ENCODE assay signal across 9 cellular contexts in the genomic region with DNA sequence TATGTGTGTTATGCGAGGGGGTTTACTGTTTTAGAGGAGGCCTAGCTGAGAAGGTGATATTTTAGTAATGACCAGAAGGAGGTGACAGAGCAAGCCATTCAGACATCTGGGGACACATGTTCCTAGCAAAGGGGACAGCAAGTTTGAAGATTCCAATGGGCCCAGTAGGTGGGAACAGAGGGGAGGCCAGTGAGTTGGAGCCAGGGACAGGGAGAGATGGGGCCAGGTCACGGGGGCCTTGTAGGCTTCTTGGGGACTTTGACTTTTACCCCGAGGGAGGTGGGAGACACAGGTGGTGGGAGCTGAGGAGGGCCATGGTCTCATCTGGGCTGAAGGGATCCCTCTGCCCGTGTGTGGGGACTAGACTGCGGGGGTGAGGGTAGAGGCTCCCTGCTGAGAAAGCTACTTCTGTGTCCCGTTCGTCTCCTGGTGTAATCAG.
DNase-seq lines count a peak whose midpoint lies in the region; ATAC-seq and TF ChIP-seq lines count a peak whose summit lies in the region.
"Had no signal": no experiment of that assay in that cellular context is flagged by ENCODE, and none has a peak within 500 bp of the region (broad histone marks: within the 10 kb centered on the region; RNA-seq: fewer than 3 reads in every experiment).

No MANE protein-coding gene starts in this region.

- no peak overlapping the region for H3K4me3 Mint-ChIP-seq in neural crest cell
- no peak overlapping the region for H3K4me3 Mint-ChIP-seq in CD4-positive, alpha-beta memory T cell
- H3K4me3 Mint-ChIP-seq in activated CD4-positive, alpha-beta memory T cell treated with anti-CD3 and anti-CD28 coated beads for 36 hours = no peak overlapping the region

- H3K36me3 ChIP-seq in WERI-Rb-1 = no peaks in the 10 kb centered on the region
- H3K36me3 ChIP-seq in CD4-positive, alpha-beta memory T cell (ENCODE audit: insufficient read depth, low read length) = no peaks in the 10 kb centered on the region

- H3K4me1 Mint-ChIP-seq in neural crest cell = peaks cover 39% of the 10 kb centered on the region
- H3K4me1 Mint-ChIP-seq in CD4-positive, alpha-beta memory T cell = peaks cover 0 to 2% (median 0%) of the 10 kb centered on the region in 4 donors
- H3K4me1 Mint-ChIP-seq in activated CD4-positive, alpha-beta memory T cell treated with anti-CD3 and anti-CD28 coated beads for 36 hours (ENCODE audit: low read depth) = peaks cover 21% of the 10 kb centered on the region

- H3K27ac ChIP-seq in WERI-Rb-1 = no peak overlapping the region
- no peak overlapping the region for H3K27ac ChIP-seq in CD4-positive, alpha-beta memory T cell (ENCODE audit: low read depth, low read length)

- H3K4me3 ChIP-seq in WERI-Rb-1 (ENCODE audit: low read depth, low read length) = no peak overlapping the region
- H3K4me3 ChIP-seq in CD4-positive, alpha-beta memory T cell (ENCODE audit: low read length in 2 of 2) = no peak overlapping the region

- peak overlapping the region; percentile 19 for H3K27ac Mint-ChIP-seq in neural crest cell (ENCODE audit: unreplicated experiment)
- no peak overlapping the region for H3K27ac Mint-ChIP-seq in CD4-positive, alpha-beta memory T cell
- no peak overlapping the region for H3K27ac Mint-ChIP-seq in activated CD4-positive, alpha-beta memory T cell treated with anti-CD3 and anti-CD28 coated beads for 36 hours

- no peaks in the 10 kb centered on the region for H3K9me3 ChIP-seq in WERI-Rb-1 (ENCODE audit: severe bottlenecking)
- no peaks in the 10 kb centered on the region for H3K9me3 ChIP-seq in CD4-positive, alpha-beta memory T cell (ENCODE audit: control insufficient read depth in 1 of 2, low read length in 2 of 2)

- H3K36me3 Mint-ChIP-seq in neural crest cell (ENCODE audit: low read depth) = no peaks in the 10 kb centered on the region
- no peaks in the 10 kb centered on the region for H3K36me3 Mint-ChIP-seq in CD4-positive, alpha-beta memory T cell
- H3K36me3 Mint-ChIP-seq in activated CD4-positive, alpha-beta memory T cell treated with anti-CD3 and anti-CD28 coated beads for 36 hours = no peaks in the 10 kb centered on the region

- DNase-seq in GF-D8 (lab: John Stamatoyannopoulos, UW) = peak; percentile 49
- DNase-seq in WERI-Rb-1 = no peak
- no peak for DNase-seq in neural crest cell (ENCODE audit: low read depth, low spot score)
- no peak for DNase-seq in CD4-positive, alpha-beta memory T cell
- no peak for DNase-seq in activated CD4-positive, alpha-beta memory T cell treated with anti-CD3 and anti-CD28 coated beads for 36 hours
- DNase-seq: NCI-H1417 treated with DMSO at 0.1 percent for 48 hours had no signal

- ATAC-seq in HG03521 (IDR thresholded peaks at IDR 0.05; ENCODE audit: unreplicated experiment) = peak; percentile 3
- ATAC-seq in HG03175 (IDR thresholded peaks at IDR 0.05; ENCODE audit: unreplicated experiment) = no peak
- ATAC-seq in GM19395 (IDR thresholded peaks at IDR 0.05; ENCODE audit: unreplicated experiment) = no peak

- TF ChIP-seq CTCF in WERI-Rb-1 (IDR thresholded peaks at IDR 0.05; ENCODE audit: low read depth, low read length) (peak; percentile 29), neural crest cell (conservative IDR thresholded peaks at IDR 0.05) (no peak)

- H3K27me3 ChIP-seq in WERI-Rb-1 (ENCODE audit: insufficient read depth, low read depth, severe bottlenecking) = no peaks in the 10 kb centered on the region
- no peaks in the 10 kb centered on the region for H3K27me3 ChIP-seq in CD4-positive, alpha-beta memory T cell (ENCODE audit: insufficient read depth, low read length)

- no peaks in the 10 kb centered on the region for H3K27me3 Mint-ChIP-seq in neural crest cell (ENCODE audit: low read depth)
- H3K27me3 Mint-ChIP-seq in CD4-positive, alpha-beta memory T cell = peaks cover 5 to 8% of the 10 kb centered on the region in 2 donors
- H3K27me3 Mint-ChIP-seq in activated CD4-positive, alpha-beta memory T cell treated with anti-CD3 and anti-CD28 coated beads for 36 hours = peaks cover 13% of the 10 kb centered on the region

- CTCF ChIA-PET in CD4-positive, alpha-beta memory T cell (lab: Charles Lee; ENCODE audit: partially characterized antibody) = no interaction called here
- CTCF ChIA-PET in activated CD4-positive, alpha-beta memory T cell treated with anti-CD3 and anti-CD28 coated beads for 36 hours (lab: Charles Lee) = no interaction called here

- H3K9me3 Mint-ChIP-seq in neural crest cell = no peaks in the 10 kb centered on the region
- no peaks in the 10 kb centered on the region for H3K9me3 Mint-ChIP-seq in CD4-positive, alpha-beta memory T cell
- no peaks in the 10 kb centered on the region for H3K9me3 Mint-ChIP-seq in activated CD4-positive, alpha-beta memory T cell treated with anti-CD3 and anti-CD28 coated beads for 36 hours

- intact Hi-C loops in CD4-positive, alpha-beta memory T cell (cut with micrococcal nuclease) = no loop called here
- intact Hi-C loops in activated CD4-positive, alpha-beta memory T cell treated with anti-CD3 and anti-CD28 coated beads for 36 hours (cut with micrococcal nuclease) = no loop called here

- H3K4me1 ChIP-seq in CD4-positive, alpha-beta memory T cell (ENCODE audit: insufficient read depth, low read length) = peaks cover 4% of the 10 kb centered on the region

- POLR2A ChIA-PET in CD4-positive, alpha-beta memory T cell (lab: Charles Lee; ENCODE audit: partially characterized antibody) = no interaction called here
- POLR2A ChIA-PET in activated CD4-positive, alpha-beta memory T cell treated with anti-CD3 and anti-CD28 coated beads for 36 hours (lab: Charles Lee) = no interaction called here
